In genomic region chr7:130440527-130441365, GRCh38 we compare ENCODE assay signal across 8 cellular contexts. TPM values are rescaled to one million over a fixed set of nuclear protein-coding genes. Genes with fewer than 3 reads are reported as not detected.
A peak's percentile ranks its signal among the peaks of the same experiment; 100 is the strongest.
DNase-seq lines count a peak whose midpoint lies in the region; ATAC-seq and TF ChIP-seq lines count a peak whose summit lies in the region.

Gene CEP41, minus strand, starts transcription at chr7:130441016. Its CDS starts 50 bp downstream, at chr7:130440966.

- H3K9me3 Mint-ChIP-seq in activated CD4-positive, alpha-beta T cell treated with anti-CD3 and anti-CD28 coated beads, Interleukin-2, amount 10 ng/mL, durations not matched to agents 7 days and 5 days, result peaks cover 8% of the 10 kb centered on the region

- POLR2A ChIA-PET in BJ (lab: Charles Lee), result no interaction called here
- POLR2A ChIA-PET in activated CD4-positive, alpha-beta T cell treated with anti-CD3 and anti-CD28 coated beads, Interleukin-2, amount 10 ng/mL, durations not matched to agents 7 days and 5 days (lab: Charles Lee), result interaction anchor here (0.6 kb wide), 1 partner anchor 236 kb away, joined by 3 read pairs; the partner anchor contains the start of gene TMEM209

- TF ChIP-seq CTCF in BJ (IDR thresholded peaks at IDR 0.05; ENCODE audit: insufficient read depth, low read depth, low read length) (no peak), coronary artery (IDR thresholded peaks at IDR 0.05) (no peak)

- no peaks in the 10 kb centered on the region for H3K27me3 Mint-ChIP-seq in activated CD4-positive, alpha-beta T cell treated with anti-CD3 and anti-CD28 coated beads, Interleukin-2, amount 10 ng/mL, durations not matched to agents 7 days and 5 days

- H3K4me3 ChIP-seq in BJ (ENCODE audit: low read depth, low read length), result peak within 1 kb of the TSS; percentile 79
- H3K4me3 ChIP-seq in coronary artery, result peak within 1 kb of the TSS; percentile 73

- H3K27me3 ChIP-seq in BJ (ENCODE audit: control insufficient read depth, insufficient read depth, low read length), result no peaks in the 10 kb centered on the region
- H3K27me3 ChIP-seq in layer of hippocampus (ENCODE audit: control insufficient read depth, insufficient read depth, low read length), result no peaks in the 10 kb centered on the region

- DNase-seq in BJ (ENCODE audit: low read depth) (peak; percentile 82), NCI-H526 treated with DMSO at 0.1 percent for 48 hours (lab: John Stamatoyannopoulos, UW) (peak; percentile 96), coronary artery (ENCODE audit: low spot score) (peak; percentile 97)
- peak; percentile 93 for DNase-seq in activated CD4-positive, alpha-beta T cell treated with anti-CD3 and anti-CD28 coated beads, Interleukin-2, amount 10 ng/mL, durations not matched to agents 7 days and 5 days
- peak; percentile 85 to 93 (median 88) for DNase-seq in stimulated activated CD4-positive, alpha-beta T cell treated with anti-CD3 and anti-CD28 coated beads, Interleukin-1b, Interleukin-23, amount 100 ng/mL, for 24 hours (ENCODE audit: low read depth in 4 of 4, low spot score in 1 of 4)

- CTCF ChIA-PET in BJ (lab: Yijun Ruan, JAX), result interaction anchor here (0.6 to 1.2 kb wide), 2 partner anchors 10 to 110 kb away, joined by 3 read pairs; no protein-coding TSS in a partner anchor
- CTCF ChIA-PET in activated CD4-positive, alpha-beta T cell treated with anti-CD3 and anti-CD28 coated beads, Interleukin-2, amount 10 ng/mL, durations not matched to agents 7 days and 5 days (lab: Charles Lee), result interaction anchor here (0.9 to 1.2 kb wide), 2 partner anchors 13 to 18 kb away, joined by 3 to 4 read pairs; no protein-coding TSS in a partner anchor

- H3K4me1 Mint-ChIP-seq in activated CD4-positive, alpha-beta T cell treated with anti-CD3 and anti-CD28 coated beads, Interleukin-2, amount 10 ng/mL, durations not matched to agents 7 days and 5 days, result peaks cover 55% of the 10 kb centered on the region

- peaks cover 29% of the 10 kb centered on the region for H3K36me3 Mint-ChIP-seq in activated CD4-positive, alpha-beta T cell treated with anti-CD3 and anti-CD28 coated beads, Interleukin-2, amount 10 ng/mL, durations not matched to agents 7 days and 5 days (ENCODE audit: low read depth)

- H3K27ac ChIP-seq in coronary artery, result peak within 1 kb of the TSS; percentile 51 to 78
- peak within 1 kb of the TSS; percentile 90 for H3K27ac ChIP-seq in layer of hippocampus (ENCODE audit: low read depth, low read length)

- ATAC-seq in GM19328 (IDR thresholded peaks at IDR 0.05; ENCODE audit: unreplicated experiment), result peak; percentile 96
- peak; percentile 92 for ATAC-seq in HG03469 (IDR thresholded peaks at IDR 0.05; ENCODE audit: unreplicated experiment)

- H3K36me3 ChIP-seq in BJ (ENCODE audit: control insufficient read depth, insufficient read depth, low read length), result no peaks in the 10 kb centered on the region

- H3K27ac Mint-ChIP-seq in activated CD4-positive, alpha-beta T cell treated with anti-CD3 and anti-CD28 coated beads, Interleukin-2, amount 10 ng/mL, durations not matched to agents 7 days and 5 days, result peak within 1 kb of the TSS; percentile 98

- H3K4me3 Mint-ChIP-seq in activated CD4-positive, alpha-beta T cell treated with anti-CD3 and anti-CD28 coated beads, Interleukin-2, amount 10 ng/mL, durations not matched to agents 7 days and 5 days, result peak within 1 kb of the TSS; percentile 89

RNA-seq across cellular contexts. Expression of gene CEP41, which starts in this region (rescaled TPM):
- polyA plus RNA-seq in BJ (2011; rRNA removed), result 24.2 and 24.5 TPM in 2 replicates
- polyA minus RNA-seq in BJ (2011; rRNA and poly(A)+ RNA removed), result 11.6 and 17.6 TPM in 2 replicates
- 10 to 100 TPM; 18.5 to 19.6 TPM for total RNA-seq in activated CD4-positive, alpha-beta T cell treated with anti-CD3 and anti-CD28 coated beads, Interleukin-2, amount 10 ng/mL, durations not matched to agents 7 days and 5 days

Comparison
In these comparisons a context has a peak if more than half of its experiments do, and no peak if none do; other contexts are left out.
1. Peak in every context shown above with its lines: DNase-seq, ATAC-seq, H3K4me3 ChIP-seq and H3K27ac ChIP-seq.